In genomic region chr3:72011495-72011894, GRCh38 we compare ENCODE assay signal across 23 cellular contexts.
A peak's percentile ranks its signal among the peaks of the same experiment; 100 is the strongest.
DNase-seq lines count a peak whose midpoint lies in the region; ATAC-seq, FAIRE-seq and TF ChIP-seq lines count a peak whose summit lies in the region.
"Had no signal": no experiment of that assay in that cellular context is flagged by ENCODE, and none has a peak within 500 bp of the region (broad histone marks: within the 10 kb centered on the region; RNA-seq: fewer than 3 reads in every experiment).

No MANE protein-coding gene starts in this region.

- H3K27me3 Mint-ChIP-seq in activated T-helper 17 cell treated with anti-CD3 and anti-CD28 coated beads, Interleukin-2, amount 50 U/mL, for 72 hours, result peaks cover 39% of the 10 kb centered on the region
- H3K27me3 Mint-ChIP-seq in activated CD4-positive, alpha-beta T cell treated with anti-CD3 and anti-CD28 coated beads, Interleukin-2, amount 10 ng/mL, durations not matched to agents 7 days and 5 days, result no peaks in the 10 kb centered on the region

- no peaks in the 10 kb centered on the region for H3K79me1 ChIP-seq in mesenchymal stem cell (replicated peaks; ENCODE audit: low read length, poor library complexity, severe bottlenecking)

- H3K27me3 ChIP-seq in mesenchymal stem cell (ENCODE audit: control insufficient read depth in 1 of 2, insufficient read depth in 1 of 2, low read length in 2 of 2), result peaks cover 0 to 20% of the 10 kb centered on the region in 2 experiments
- H3K27me3 ChIP-seq: breast epithelium, dorsolateral prefrontal cortex, heart left ventricle, upper lobe of right lung had no signal

- no peaks in the 10 kb centered on the region for H3K36me3 Mint-ChIP-seq in activated T-helper 17 cell treated with anti-CD3 and anti-CD28 coated beads, Interleukin-2, amount 50 U/mL, for 72 hours (ENCODE audit: low read depth)
- H3K36me3 Mint-ChIP-seq in activated CD4-positive, alpha-beta T cell treated with anti-CD3 and anti-CD28 coated beads, Interleukin-2, amount 10 ng/mL, durations not matched to agents 7 days and 5 days (ENCODE audit: low read depth), result no peaks in the 10 kb centered on the region
- H3K36me3 Mint-ChIP-seq: CD4-positive, alpha-beta memory T cell; memory B cell; natural killer cell treated with Interleukin-12 subunit alpha and Interleukin-12 subunit beta and Interleukin-15 and Interleukin-18, amount 100 ng/mL, for 72 hours had no signal

- H2BK15ac ChIP-seq in mesenchymal stem cell (ENCODE audit: low read depth, poor library complexity, severe bottlenecking), result no peak overlapping the region

- POLR2A ChIA-PET in activated CD4-positive, alpha-beta T cell treated with anti-CD3 and anti-CD28 coated beads, Interleukin-2, amount 10 ng/mL, durations not matched to agents 7 days and 5 days (lab: Charles Lee), result no interaction called here

- H2BK5ac ChIP-seq in mesenchymal stem cell (ENCODE audit: low read depth, low read length, poor library complexity, severe bottlenecking), result no peak overlapping the region

- H3K23ac ChIP-seq in mesenchymal stem cell (ENCODE audit: low read length in 2 of 2), result no peak overlapping the region

- WGBS in mesenchymal stem cell, result 92% methylated on average over 4 of the region's 4 CpGs

- no peak for TF ChIP-seq CTCF in fibroblast of the aortic adventitia (IDR thresholded peaks at IDR 0.05; ENCODE audit: insufficient read depth, low read length)

- H3K4me3 ChIP-seq in fibroblast of the aortic adventitia (ENCODE audit: low read depth, low read length), result no peak overlapping the region
- no peak overlapping the region for H3K4me3 ChIP-seq in mesenchymal stem cell (ENCODE audit: insufficient read depth in 1 of 2, low read depth in 1 of 2, low read length in 2 of 2)
- H3K4me3 ChIP-seq: breast epithelium, dorsolateral prefrontal cortex, heart left ventricle, upper lobe of right lung had no signal

- H3K4me1 ChIP-seq in mesenchymal stem cell (ENCODE audit: control insufficient read depth, insufficient read depth, low read depth, low read length), result no peaks in the 10 kb centered on the region
- H3K4me1 ChIP-seq: breast epithelium, upper lobe of right lung had no signal

- no peaks in the 10 kb centered on the region for H3K36me3 ChIP-seq in mesenchymal stem cell (ENCODE audit: control insufficient read depth in 1 of 2, insufficient read depth in 2 of 2, low read depth in 1 of 2, low read length in 2 of 2)
- H3K36me3 ChIP-seq: breast epithelium, heart left ventricle, upper lobe of right lung had no signal

- no peak overlapping the region for H3K4me2 ChIP-seq in mesenchymal stem cell (ENCODE audit: low read length, poor library complexity, severe bottlenecking)

- no peaks in the 10 kb centered on the region for H3K9me3 ChIP-seq in mesenchymal stem cell (ENCODE audit: control insufficient read depth, low read length)
- H3K9me3 ChIP-seq: breast epithelium, heart left ventricle, upper lobe of right lung had no signal

- no peak for ATAC-seq in activated T-helper 17 cell treated with anti-CD3 and anti-CD28 coated beads, Interleukin-2, amount 50 U/mL, for 72 hours (replicated peaks)
- ATAC-seq: esophagus mucosa, heart left ventricle, HepG2, upper lobe of right lung had no signal

- no peak overlapping the region for H3K27ac Mint-ChIP-seq in activated T-helper 17 cell treated with anti-CD3 and anti-CD28 coated beads, Interleukin-2, amount 50 U/mL, for 72 hours
- H3K27ac Mint-ChIP-seq in activated CD4-positive, alpha-beta T cell treated with anti-CD3 and anti-CD28 coated beads, Interleukin-2, amount 10 ng/mL, durations not matched to agents 7 days and 5 days, result no peak overlapping the region
- H3K27ac Mint-ChIP-seq: CD4-positive, alpha-beta memory T cell; memory B cell; natural killer cell treated with Interleukin-12 subunit alpha and Interleukin-12 subunit beta and Interleukin-15 and Interleukin-18, amount 100 ng/mL, for 72 hours had no signal

- peak; percentile 22 for DNase-seq in NCI-H446 treated with DMSO at 0.1 percent for 48 hours (lab: John Stamatoyannopoulos, UW)
- no peak for DNase-seq in NCI-H446 (lab: John Stamatoyannopoulos, UW)
- peak; percentile 10 for DNase-seq in RCC 7860 (ENCODE audit: low spot score)
- peak; percentile 94 for DNase-seq in fibroblast of the aortic adventitia (ENCODE audit: low read depth)
- peak; percentile 86 for DNase-seq in stromal cell of bone marrow (ENCODE audit: low read depth)
- DNase-seq in activated CD4-positive, alpha-beta T cell treated with anti-CD3 and anti-CD28 coated beads, Interleukin-2, amount 10 ng/mL, durations not matched to agents 7 days and 5 days, result no peak
- DNase-seq in mesenchymal stem cell, result no peak
- DNase-seq: activated CD4-positive, alpha-beta T cell treated with anti-CD3 and anti-CD28 coated beads for 4 hours; activated naive CD4-positive, alpha-beta T cell treated with anti-CD3 and anti-CD28 coated beads, Interleukin-2, amount 50 U/mL, for 16 hours; CD4-positive, alpha-beta memory T cell; dorsolateral prefrontal cortex; heart left ventricle; NCI-H187 treated with DMSO at 0.1 percent for 48 hours; NCI-H510A treated with DMSO at 0.1 percent for 48 hours; stimulated activated naive CD4-positive, alpha-beta T cell; upper lobe of right lung had no signal

- no peak overlapping the region for H3K4me3 Mint-ChIP-seq in activated T-helper 17 cell treated with anti-CD3 and anti-CD28 coated beads, Interleukin-2, amount 50 U/mL, for 72 hours
- H3K4me3 Mint-ChIP-seq in activated CD4-positive, alpha-beta T cell treated with anti-CD3 and anti-CD28 coated beads, Interleukin-2, amount 10 ng/mL, durations not matched to agents 7 days and 5 days, result no peak overlapping the region
- H3K4me3 Mint-ChIP-seq: CD4-positive, alpha-beta memory T cell; memory B cell; natural killer cell treated with Interleukin-12 subunit alpha and Interleukin-12 subunit beta and Interleukin-15 and Interleukin-18, amount 100 ng/mL, for 72 hours had no signal

- no peak overlapping the region for H4K91ac ChIP-seq in mesenchymal stem cell (ENCODE audit: low read length)

- no peak overlapping the region for H3K27ac ChIP-seq in mesenchymal stem cell (ENCODE audit: low read length, poor library complexity, severe bottlenecking)
- H3K27ac ChIP-seq: breast epithelium, dorsolateral prefrontal cortex, heart left ventricle, upper lobe of right lung had no signal

- FAIRE-seq in RCC 7860 (lab: Jason Lieb, UNC), result peak; percentile 40
- FAIRE-seq: A204.1, HepG2 had no signal

- CTCF ChIA-PET in activated CD4-positive, alpha-beta T cell treated with anti-CD3 and anti-CD28 coated beads, Interleukin-2, amount 10 ng/mL, durations not matched to agents 7 days and 5 days (lab: Charles Lee), result no interaction called here

- no peak overlapping the region for H2AFZ ChIP-seq in mesenchymal stem cell (ENCODE audit: low read depth, low read length)

- H3K4ac ChIP-seq in mesenchymal stem cell (ENCODE audit: low read depth in 1 of 2, low read length in 2 of 2), result no peak overlapping the region

- no peak overlapping the region for H2AK5ac ChIP-seq in mesenchymal stem cell (ENCODE audit: low read length, severe bottlenecking)

- no peak overlapping the region for H3K14ac ChIP-seq in mesenchymal stem cell (ENCODE audit: low read length in 2 of 2)

- H3K18ac ChIP-seq in mesenchymal stem cell (ENCODE audit: low read depth in 1 of 2, low read length in 2 of 2), result no peak overlapping the region

- no peak overlapping the region for H4K8ac ChIP-seq in mesenchymal stem cell (ENCODE audit: low read length)

- H3K9ac ChIP-seq in mesenchymal stem cell (ENCODE audit: low read length), result no peak overlapping the region

- H3K9me3 Mint-ChIP-seq in activated T-helper 17 cell treated with anti-CD3 and anti-CD28 coated beads, Interleukin-2, amount 50 U/mL, for 72 hours, result no peaks in the 10 kb centered on the region
- peaks cover 6% of the 10 kb centered on the region for H3K9me3 Mint-ChIP-seq in activated CD4-positive, alpha-beta T cell treated with anti-CD3 and anti-CD28 coated beads, Interleukin-2, amount 10 ng/mL, durations not matched to agents 7 days and 5 days
- H3K9me3 Mint-ChIP-seq: CD4-positive, alpha-beta memory T cell; memory B cell; natural killer cell treated with Interleukin-12 subunit alpha and Interleukin-12 subunit beta and Interleukin-15 and Interleukin-18, amount 100 ng/mL, for 72 hours had no signal

- peaks cover 9% of the 10 kb centered on the region for H3K4me1 Mint-ChIP-seq in activated T-helper 17 cell treated with anti-CD3 and anti-CD28 coated beads, Interleukin-2, amount 50 U/mL, for 72 hours
- peaks cover 6% of the 10 kb centered on the region for H3K4me1 Mint-ChIP-seq in activated CD4-positive, alpha-beta T cell treated with anti-CD3 and anti-CD28 coated beads, Interleukin-2, amount 10 ng/mL, durations not matched to agents 7 days and 5 days
- H3K4me1 Mint-ChIP-seq: CD4-positive, alpha-beta memory T cell had no signal

- no peak overlapping the region for H2BK120ac ChIP-seq in mesenchymal stem cell (ENCODE audit: low read depth, low read length)

- no peak overlapping the region for H2BK12ac ChIP-seq in mesenchymal stem cell (ENCODE audit: low read length in 2 of 2)

Comparison
In these comparisons a context has a peak if more than half of its experiments do, and no peak if none do; other contexts are left out.
1. DNase-seq: peak in NCI-H446 treated with DMSO at 0.1 percent for 48 hours (single experiment), RCC 7860 (single experiment), fibroblast of the aortic adventitia (single experiment) and stromal cell of bone marrow (single experiment); none in NCI-H446 (0 of 2), activated CD4-positive, alpha-beta T cell treated with anti-CD3 and anti-CD28 coated beads, Interleukin-2, amount 10 ng/mL, durations not matched to agents 7 days and 5 days (single experiment) and mesenchymal stem cell (single experiment).